1 cellular context compared by ENCODE assay signal in the genomic region with DNA sequence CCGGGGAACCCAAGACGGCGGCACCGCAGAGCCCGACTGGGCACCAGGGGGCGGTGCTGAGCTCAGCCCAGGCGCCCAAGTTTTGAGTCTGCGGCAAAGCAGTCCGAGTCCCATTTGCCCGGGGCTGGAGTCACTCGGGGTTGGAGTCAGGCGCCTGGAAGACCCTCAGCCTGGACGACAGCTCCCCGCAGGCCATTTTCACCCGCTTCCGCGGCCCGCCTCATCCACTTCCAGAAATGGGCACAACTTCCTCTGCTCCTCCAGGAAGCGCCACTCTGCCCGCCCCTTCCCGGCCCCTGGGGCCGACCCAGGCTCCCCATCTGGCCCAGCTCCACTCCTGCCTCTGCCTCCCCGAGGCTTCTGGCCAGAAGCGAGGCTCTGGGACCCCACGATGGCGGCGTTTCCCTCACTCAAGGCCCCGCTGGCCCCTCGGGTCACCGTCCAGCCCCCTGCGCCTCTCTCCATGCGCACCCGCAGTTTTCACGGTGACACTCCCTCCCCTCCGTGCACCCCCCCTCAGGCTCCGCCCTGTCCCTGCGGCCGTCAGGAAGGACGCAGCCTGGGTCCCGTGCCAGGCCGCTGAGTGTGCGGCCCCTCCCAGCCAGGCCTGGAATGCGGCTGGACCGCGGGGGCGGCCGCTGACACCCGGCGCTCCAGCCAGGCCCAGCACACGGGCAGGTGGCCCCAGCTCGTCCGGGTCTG.
TF ChIP-seq lines count a peak whose summit lies in the region.

No MANE protein-coding gene starts in this region.

TF ChIP-seq in GM12878, 131 proteins besides CTCF, POLR2A, EP300 and RAD21 (continued from another document):
- TF ChIP-seq, protein P1, sequence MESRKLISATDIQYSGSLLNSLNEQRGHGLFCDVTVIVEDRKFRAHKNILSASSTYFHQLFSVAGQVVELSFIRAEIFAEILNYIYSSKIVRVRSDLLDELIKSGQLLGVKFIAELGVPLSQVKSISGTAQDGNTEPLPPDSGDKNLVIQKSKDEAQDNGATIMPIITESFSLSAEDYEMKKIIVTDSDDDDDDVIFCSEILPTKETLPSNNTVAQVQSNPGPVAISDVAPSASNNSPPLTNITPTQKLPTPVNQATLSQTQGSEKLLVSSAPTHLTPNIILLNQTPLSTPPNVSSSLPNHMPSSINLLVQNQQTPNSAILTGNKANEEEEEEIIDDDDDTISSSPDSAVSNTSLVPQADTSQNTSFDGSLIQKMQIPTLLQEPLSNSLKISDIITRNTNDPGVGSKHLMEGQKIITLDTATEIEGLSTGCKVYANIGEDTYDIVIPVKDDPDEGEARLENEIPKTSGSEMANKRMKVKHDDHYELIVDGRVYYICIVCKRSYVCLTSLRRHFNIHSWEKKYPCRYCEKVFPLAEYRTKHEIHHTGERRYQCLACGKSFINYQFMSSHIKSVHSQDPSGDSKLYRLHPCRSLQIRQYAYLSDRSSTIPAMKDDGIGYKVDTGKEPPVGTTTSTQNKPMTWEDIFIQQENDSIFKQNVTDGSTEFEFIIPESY (IDR thresholded peaks at IDR 0.05), result peak; percentile 98
- TF ChIP-seq, protein P2, sequence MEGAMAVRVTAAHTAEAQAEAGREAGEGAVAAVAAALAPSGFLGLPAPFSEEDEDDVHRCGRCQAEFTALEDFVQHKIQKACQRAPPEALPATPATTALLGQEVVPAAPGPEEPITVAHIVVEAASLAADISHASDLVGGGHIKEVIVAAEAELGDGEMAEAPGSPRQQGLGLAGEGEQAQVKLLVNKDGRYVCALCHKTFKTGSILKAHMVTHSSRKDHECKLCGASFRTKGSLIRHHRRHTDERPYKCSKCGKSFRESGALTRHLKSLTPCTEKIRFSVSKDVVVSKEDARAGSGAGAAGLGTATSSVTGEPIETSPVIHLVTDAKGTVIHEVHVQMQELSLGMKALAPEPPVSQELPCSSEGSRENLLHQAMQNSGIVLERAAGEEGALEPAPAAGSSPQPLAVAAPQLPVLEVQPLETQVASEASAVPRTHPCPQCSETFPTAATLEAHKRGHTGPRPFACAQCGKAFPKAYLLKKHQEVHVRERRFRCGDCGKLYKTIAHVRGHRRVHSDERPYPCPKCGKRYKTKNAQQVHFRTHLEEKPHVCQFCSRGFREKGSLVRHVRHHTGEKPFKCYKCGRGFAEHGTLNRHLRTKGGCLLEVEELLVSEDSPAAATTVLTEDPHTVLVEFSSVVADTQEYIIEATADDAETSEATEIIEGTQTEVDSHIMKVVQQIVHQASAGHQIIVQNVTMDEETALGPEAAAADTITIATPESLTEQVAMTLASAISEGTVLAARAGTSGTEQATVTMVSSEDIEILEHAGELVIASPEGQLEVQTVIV (IDR thresholded peaks at IDR 0.05; ENCODE audit: borderline replicate concordance, partially characterized antibody), result peak; percentile 47
- TF ChIP-seq POLR2AphosphoS2 (IDR thresholded peaks at IDR 0.05; ENCODE audit: low read depth, low read length) (peak; percentile 85; the same call in 1 of the 2 replicates), KLF5 (IDR thresholded peaks at IDR 0.05; ENCODE audit: partially characterized antibody) (peak; percentile 47), EED (IDR thresholded peaks at IDR 0.05; ENCODE audit: low read depth) (peak; percentile 75), KAT2A (conservative IDR thresholded peaks at IDR 0.05; ENCODE audit: control insufficient read depth, low read depth, low read length) (no peak), CHD1 (IDR thresholded peaks at IDR 0.05; ENCODE audit: low read depth, low read length) (no peak; the same call in 1 of the 2 replicates), SIN3A (IDR thresholded peaks at IDR 0.05; ENCODE audit: low read depth, low read length) (peak; percentile 58; the same call in 1 of the 2 replicates), TAF1 (IDR thresholded peaks at IDR 0.05; ENCODE audit: borderline replicate concordance, low read depth, low read length) (peak; percentile 55; the same call in 1 of the 2 replicates), IKZF2 (IDR thresholded peaks at IDR 0.05) (peak; percentile 88 to 90), STAT1 (conservative IDR thresholded peaks at IDR 0.05) (0 out of 2 replicates have a peak, but pooled peaks have one; percentile 29), MEF2B (IDR thresholded peaks at IDR 0.05; ENCODE audit: partially characterized antibody, poor library complexity, severe bottlenecking) (peak; percentile 53), MTA2 (IDR thresholded peaks at IDR 0.05; ENCODE audit: low read depth) (peak; percentile 46; the same call in 1 of the 2 replicates), PAX8 (IDR thresholded peaks at IDR 0.05) (no peak), GATAD2B (conservative IDR thresholded peaks at IDR 0.05; ENCODE audit: low read depth) (peak; percentile 92), YY1 (IDR thresholded peaks at IDR 0.05; ENCODE audit: low read depth, low read length) (peak; percentile 68; the same call in 1 of the 2 replicates), RB1 (IDR thresholded peaks at IDR 0.05; ENCODE audit: borderline replicate concordance) (peak; percentile 52; the same call in 1 of the 2 replicates), LARP7 (IDR thresholded peaks at IDR 0.05) (peak; percentile 81), SMC3 (IDR thresholded peaks at IDR 0.05; ENCODE audit: borderline replicate concordance, low read length) (peak; percentile 70; the same call in 1 of the 2 replicates), FOXM1 (IDR thresholded peaks at IDR 0.05; ENCODE audit: low read depth, low read length) (peak; percentile 41; the same call in 1 of the 2 replicates), BHLHE40 (IDR thresholded peaks at IDR 0.05; ENCODE audit: borderline replicate concordance in 1 of 2, low read depth in 2 of 2, low read length in 1 of 2) (peak; percentile 99 to 100), PML (IDR thresholded peaks at IDR 0.05; ENCODE audit: low read length) (peak; percentile 77; the same call in 1 of the 2 replicates), SRF (IDR thresholded peaks at IDR 0.05; ENCODE audit: low read depth in 2 of 2, low read length in 2 of 2) (peak; percentile 99 to 100), TCF7 (IDR thresholded peaks at IDR 0.05; ENCODE audit: borderline replicate concordance) (no peak), RUNX3 (IDR thresholded peaks at IDR 0.05; ENCODE audit: low read length) (peak; percentile 68), POU2F2 (IDR thresholded peaks at IDR 0.05; ENCODE audit: borderline replicate concordance, low read depth, low read length) (peak; percentile 10; the same call in 1 of the 3 replicates), SMARCA5 (IDR thresholded peaks at IDR 0.05) (peak; percentile 98), EGR1 (IDR thresholded peaks at IDR 0.05; ENCODE audit: borderline replicate concordance in 1 of 2, low read depth in 2 of 2, low read length in 2 of 2) (peak in 1 of 2 experiments; percentile 82; a peak in 1 of 3 replicates), ESRRA (IDR thresholded peaks at IDR 0.05; ENCODE audit: low read length) (0 out of 2 replicates have a peak, but pooled peaks have one; percentile 13), SMAD1 (IDR thresholded peaks at IDR 0.05; ENCODE audit: low read depth, partially characterized antibody) (no peak), ZNF622 (IDR thresholded peaks at IDR 0.05) (no peak), MEF2A (IDR thresholded peaks at IDR 0.05; ENCODE audit: insufficient read depth, low read depth, low read length) (0 out of 2 replicates have a peak, but pooled peaks have one; percentile 7), IKZF1 (conservative IDR thresholded peaks at IDR 0.05) (peak; percentile 97)
- TF ChIP-seq, protein P3, sequence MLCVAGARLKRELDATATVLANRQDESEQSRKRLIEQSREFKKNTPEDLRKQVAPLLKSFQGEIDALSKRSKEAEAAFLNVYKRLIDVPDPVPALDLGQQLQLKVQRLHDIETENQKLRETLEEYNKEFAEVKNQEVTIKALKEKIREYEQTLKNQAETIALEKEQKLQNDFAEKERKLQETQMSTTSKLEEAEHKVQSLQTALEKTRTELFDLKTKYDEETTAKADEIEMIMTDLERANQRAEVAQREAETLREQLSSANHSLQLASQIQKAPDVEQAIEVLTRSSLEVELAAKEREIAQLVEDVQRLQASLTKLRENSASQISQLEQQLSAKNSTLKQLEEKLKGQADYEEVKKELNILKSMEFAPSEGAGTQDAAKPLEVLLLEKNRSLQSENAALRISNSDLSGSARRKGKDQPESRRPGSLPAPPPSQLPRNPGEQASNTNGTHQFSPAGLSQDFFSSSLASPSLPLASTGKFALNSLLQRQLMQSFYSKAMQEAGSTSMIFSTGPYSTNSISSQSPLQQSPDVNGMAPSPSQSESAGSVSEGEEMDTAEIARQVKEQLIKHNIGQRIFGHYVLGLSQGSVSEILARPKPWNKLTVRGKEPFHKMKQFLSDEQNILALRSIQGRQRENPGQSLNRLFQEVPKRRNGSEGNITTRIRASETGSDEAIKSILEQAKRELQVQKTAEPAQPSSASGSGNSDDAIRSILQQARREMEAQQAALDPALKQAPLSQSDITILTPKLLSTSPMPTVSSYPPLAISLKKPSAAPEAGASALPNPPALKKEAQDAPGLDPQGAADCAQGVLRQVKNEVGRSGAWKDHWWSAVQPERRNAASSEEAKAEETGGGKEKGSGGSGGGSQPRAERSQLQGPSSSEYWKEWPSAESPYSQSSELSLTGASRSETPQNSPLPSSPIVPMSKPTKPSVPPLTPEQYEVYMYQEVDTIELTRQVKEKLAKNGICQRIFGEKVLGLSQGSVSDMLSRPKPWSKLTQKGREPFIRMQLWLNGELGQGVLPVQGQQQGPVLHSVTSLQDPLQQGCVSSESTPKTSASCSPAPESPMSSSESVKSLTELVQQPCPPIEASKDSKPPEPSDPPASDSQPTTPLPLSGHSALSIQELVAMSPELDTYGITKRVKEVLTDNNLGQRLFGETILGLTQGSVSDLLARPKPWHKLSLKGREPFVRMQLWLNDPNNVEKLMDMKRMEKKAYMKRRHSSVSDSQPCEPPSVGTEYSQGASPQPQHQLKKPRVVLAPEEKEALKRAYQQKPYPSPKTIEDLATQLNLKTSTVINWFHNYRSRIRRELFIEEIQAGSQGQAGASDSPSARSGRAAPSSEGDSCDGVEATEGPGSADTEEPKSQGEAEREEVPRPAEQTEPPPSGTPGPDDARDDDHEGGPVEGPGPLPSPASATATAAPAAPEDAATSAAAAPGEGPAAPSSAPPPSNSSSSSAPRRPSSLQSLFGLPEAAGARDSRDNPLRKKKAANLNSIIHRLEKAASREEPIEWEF (IDR thresholded peaks at IDR 0.05; ENCODE audit: insufficient replicate concordance, low read depth, low read length), result no peak
- TF ChIP-seq, protein P4, sequence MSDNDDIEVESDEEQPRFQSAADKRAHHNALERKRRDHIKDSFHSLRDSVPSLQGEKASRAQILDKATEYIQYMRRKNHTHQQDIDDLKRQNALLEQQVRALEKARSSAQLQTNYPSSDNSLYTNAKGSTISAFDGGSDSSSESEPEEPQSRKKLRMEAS (IDR thresholded peaks at IDR 0.05; ENCODE audit: low read depth, low read length), result peak; percentile 55
- TF ChIP-seq, protein P5, sequence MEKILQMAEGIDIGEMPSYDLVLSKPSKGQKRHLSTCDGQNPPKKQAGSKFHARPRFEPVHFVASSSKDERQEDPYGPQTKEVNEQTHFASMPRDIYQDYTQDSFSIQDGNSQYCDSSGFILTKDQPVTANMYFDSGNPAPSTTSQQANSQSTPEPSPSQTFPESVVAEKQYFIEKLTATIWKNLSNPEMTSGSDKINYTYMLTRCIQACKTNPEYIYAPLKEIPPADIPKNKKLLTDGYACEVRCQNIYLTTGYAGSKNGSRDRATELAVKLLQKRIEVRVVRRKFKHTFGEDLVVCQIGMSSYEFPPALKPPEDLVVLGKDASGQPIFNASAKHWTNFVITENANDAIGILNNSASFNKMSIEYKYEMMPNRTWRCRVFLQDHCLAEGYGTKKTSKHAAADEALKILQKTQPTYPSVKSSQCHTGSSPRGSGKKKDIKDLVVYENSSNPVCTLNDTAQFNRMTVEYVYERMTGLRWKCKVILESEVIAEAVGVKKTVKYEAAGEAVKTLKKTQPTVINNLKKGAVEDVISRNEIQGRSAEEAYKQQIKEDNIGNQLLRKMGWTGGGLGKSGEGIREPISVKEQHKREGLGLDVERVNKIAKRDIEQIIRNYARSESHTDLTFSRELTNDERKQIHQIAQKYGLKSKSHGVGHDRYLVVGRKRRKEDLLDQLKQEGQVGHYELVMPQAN (conservative IDR thresholded peaks at IDR 0.05), result peak; percentile 83; the same call in 1 of the 2 replicates
- TF ChIP-seq, protein P6, sequence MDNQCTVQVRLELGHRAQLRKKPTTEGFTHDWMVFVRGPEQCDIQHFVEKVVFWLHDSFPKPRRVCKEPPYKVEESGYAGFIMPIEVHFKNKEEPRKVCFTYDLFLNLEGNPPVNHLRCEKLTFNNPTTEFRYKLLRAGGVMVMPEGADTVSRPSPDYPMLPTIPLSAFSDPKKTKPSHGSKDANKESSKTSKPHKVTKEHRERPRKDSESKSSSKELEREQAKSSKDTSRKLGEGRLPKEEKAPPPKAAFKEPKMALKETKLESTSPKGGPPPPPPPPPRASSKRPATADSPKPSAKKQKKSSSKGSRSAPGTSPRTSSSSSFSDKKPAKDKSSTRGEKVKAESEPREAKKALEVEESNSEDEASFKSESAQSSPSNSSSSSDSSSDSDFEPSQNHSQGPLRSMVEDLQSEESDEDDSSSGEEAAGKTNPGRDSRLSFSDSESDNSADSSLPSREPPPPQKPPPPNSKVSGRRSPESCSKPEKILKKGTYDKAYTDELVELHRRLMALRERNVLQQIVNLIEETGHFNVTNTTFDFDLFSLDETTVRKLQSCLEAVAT (IDR thresholded peaks at IDR 0.05), result peak; percentile 54; the same call in 1 of the 2 replicates
